In genomic region chr12:53451661-53452158, GRCh38 we compare ENCODE assay signal across 1 cellular context.
A peak's percentile ranks its signal among the peaks of the same experiment; 100 is the strongest.
TF ChIP-seq lines count a peak whose summit lies in the region.

Gene PCBP2 (plus strand): TSS chr12:53452102. CDS start chr12:53454801, 2,699 bp downstream.

TF ChIP-seq in K562, 482 proteins besides CTCF, POLR2A, EP300 and RAD21 (continued from another document and continues in another):
- TF ChIP-seq UBTF (IDR thresholded peaks at IDR 0.05; ENCODE audit: borderline replicate concordance in 1 of 2, low read depth in 2 of 2, low read length in 2 of 2) = no peak
- TF ChIP-seq MEIS2 (IDR thresholded peaks at IDR 0.05; ENCODE audit: partially characterized antibody) = peak; percentile 64
- TF ChIP-seq ATF7 (IDR thresholded peaks at IDR 0.05) = peak; percentile 95
- TF ChIP-seq SAP30 (IDR thresholded peaks at IDR 0.05; ENCODE audit: borderline replicate concordance, insufficient read depth, low read depth, low read length, poor library complexity, severe bottlenecking) = no peak
- peak; percentile 62 for TF ChIP-seq POLR2B (IDR thresholded peaks at IDR 0.05; ENCODE audit: low read depth, partially characterized antibody)
- TF ChIP-seq RNF219 (CRISPR knock-in tag; IDR thresholded peaks at IDR 0.05) = no peak
- no peak for TF ChIP-seq ZNF707 (CRISPR knock-in tag; conservative IDR thresholded peaks at IDR 0.05)
- peak; percentile 81 for TF ChIP-seq ZKSCAN1 (IDR thresholded peaks at IDR 0.05; ENCODE audit: low read depth, low read length)
- no peak for TF ChIP-seq HNRNPH1 (optimal IDR thresholded peaks at IDR 0.05; ENCODE audit: low read depth, low read length)
- TF ChIP-seq NCOR1 (IDR thresholded peaks at IDR 0.05) = peak; percentile 49; the same call in 1 of the 2 replicates
- no peak for TF ChIP-seq FOS (IDR thresholded peaks at IDR 0.05; ENCODE audit: extremely low read depth, insufficient read length)
- no peak; the same call in 1 of the 2 replicates for TF ChIP-seq KAT7 (CRISPR knock-in tag; IDR thresholded peaks at IDR 0.05; ENCODE audit: borderline replicate concordance)
- TF ChIP-seq RBFOX2 (IDR thresholded peaks at IDR 0.05; ENCODE audit: low read depth, low read length) = peak; percentile 91
- TF ChIP-seq SRSF7 (optimal IDR thresholded peaks at IDR 0.05; ENCODE audit: low read depth, low read length) = no peak
- TF ChIP-seq MBD2 (IDR thresholded peaks at IDR 0.05; ENCODE audit: borderline replicate concordance, low read depth) = no peak; the same call in 1 of the 2 replicates
- TF ChIP-seq SP1 (CRISPR knock-in tag; IDR thresholded peaks at IDR 0.05) = peak; percentile 96
- no peak for TF ChIP-seq ZNF57 (CRISPR knock-in tag; IDR thresholded peaks at IDR 0.05)
- no peak for TF ChIP-seq DLX4 (CRISPR knock-in tag; IDR thresholded peaks at IDR 0.05)
- peak; percentile 90 for TF ChIP-seq HCFC1 (IDR thresholded peaks at IDR 0.05; ENCODE audit: low read depth, low read length)
- 0 out of 2 replicates have a peak, but pooled peaks have one; percentile 33 for TF ChIP-seq NFE2 (IDR thresholded peaks at IDR 0.05; ENCODE audit: low read depth)
- TF ChIP-seq SRSF9 (IDR thresholded peaks at IDR 0.05; ENCODE audit: borderline replicate concordance, low read depth, low read length) = no peak
- no peak for TF ChIP-seq ZSCAN29 (IDR thresholded peaks at IDR 0.05)
- TF ChIP-seq HBP1 (CRISPR knock-in tag; IDR thresholded peaks at IDR 0.05) = no peak
- no peak for TF ChIP-seq THRA (IDR thresholded peaks at IDR 0.05)
- no peak for TF ChIP-seq EZH2 (IDR thresholded peaks at IDR 0.05; ENCODE audit: borderline replicate concordance, low read depth, low read length)
- no peak for TF ChIP-seq ZNF224 (CRISPR knock-in tag; IDR thresholded peaks at IDR 0.05)
- no peak for TF ChIP-seq OTX1 (CRISPR knock-in tag; IDR thresholded peaks at IDR 0.05)
- TF ChIP-seq ZNF76 (CRISPR knock-in tag; IDR thresholded peaks at IDR 0.05; ENCODE audit: borderline replicate concordance) = no peak
- TF ChIP-seq NFIX (CRISPR knock-in tag; IDR thresholded peaks at IDR 0.05; ENCODE audit: low read depth) = no peak
- TF ChIP-seq SIX5 (IDR thresholded peaks at IDR 0.05; ENCODE audit: borderline replicate concordance in 1 of 2, insufficient read depth in 1 of 2, low read depth in 1 of 2, low read length in 2 of 2) = peak; percentile 49 to 58; a peak in 3 of 4 replicates
- TF ChIP-seq IRF9 (tag; IDR thresholded peaks at IDR 0.05) = 0 out of 2 replicates have a peak, but pooled peaks have one; percentile 48
- TF ChIP-seq SNIP1 (IDR thresholded peaks at IDR 0.05; ENCODE audit: low read depth) = peak; percentile 99
- TF ChIP-seq CEBPB (tag; IDR thresholded peaks at IDR 0.05) = peak; percentile 82
- TF ChIP-seq ZNF586 (CRISPR knock-in tag; conservative IDR thresholded peaks at IDR 0.05) = no peak
- no peak for TF ChIP-seq SIRT6 (IDR thresholded peaks at IDR 0.05; ENCODE audit: low read depth, low read length)
- TF ChIP-seq ZNF511 (CRISPR knock-in tag; IDR thresholded peaks at IDR 0.05) = no peak
- no peak for TF ChIP-seq RBM17 (IDR thresholded peaks at IDR 0.05; ENCODE audit: borderline replicate concordance, low read depth, low read length)
- peak; percentile 57; the same call in 1 of the 2 replicates for TF ChIP-seq BCOR (IDR thresholded peaks at IDR 0.05)
- 0 out of 2 replicates have a peak, but pooled peaks have one; percentile 28 for TF ChIP-seq E2F4 (CRISPR knock-in tag; IDR thresholded peaks at IDR 0.05; ENCODE audit: low read depth)
- peak; percentile 72; the same call in 1 of the 2 replicates for TF ChIP-seq ETS1 (conservative IDR thresholded peaks at IDR 0.05; ENCODE audit: control insufficient read depth, low read depth, low read length)
- TF ChIP-seq MCM3 (IDR thresholded peaks at IDR 0.05) = no peak
- TF ChIP-seq PYGO2 (tag; IDR thresholded peaks at IDR 0.05) = no peak
- no peak for TF ChIP-seq CSDE1 (IDR thresholded peaks at IDR 0.05)
- TF ChIP-seq PRDM10 (IDR thresholded peaks at IDR 0.05; ENCODE audit: partially characterized antibody) = peak; percentile 72
- TF ChIP-seq E2F6 (IDR thresholded peaks at IDR 0.05; ENCODE audit: borderline replicate concordance in 1 of 2, extremely low read depth in 1 of 2, insufficient read depth in 1 of 2, insufficient read length in 1 of 2, low read depth in 1 of 2, low read length in 1 of 2, poor library complexity in 1 of 2, severe bottlenecking in 1 of 2) = peak in 1 of 2 experiments; percentile 17
- TF ChIP-seq USF2 (CRISPR knock-in tag; IDR thresholded peaks at IDR 0.05) = no peak
